Comparison of ENCODE assay signal across 15 cellular contexts in the genomic region with DNA sequence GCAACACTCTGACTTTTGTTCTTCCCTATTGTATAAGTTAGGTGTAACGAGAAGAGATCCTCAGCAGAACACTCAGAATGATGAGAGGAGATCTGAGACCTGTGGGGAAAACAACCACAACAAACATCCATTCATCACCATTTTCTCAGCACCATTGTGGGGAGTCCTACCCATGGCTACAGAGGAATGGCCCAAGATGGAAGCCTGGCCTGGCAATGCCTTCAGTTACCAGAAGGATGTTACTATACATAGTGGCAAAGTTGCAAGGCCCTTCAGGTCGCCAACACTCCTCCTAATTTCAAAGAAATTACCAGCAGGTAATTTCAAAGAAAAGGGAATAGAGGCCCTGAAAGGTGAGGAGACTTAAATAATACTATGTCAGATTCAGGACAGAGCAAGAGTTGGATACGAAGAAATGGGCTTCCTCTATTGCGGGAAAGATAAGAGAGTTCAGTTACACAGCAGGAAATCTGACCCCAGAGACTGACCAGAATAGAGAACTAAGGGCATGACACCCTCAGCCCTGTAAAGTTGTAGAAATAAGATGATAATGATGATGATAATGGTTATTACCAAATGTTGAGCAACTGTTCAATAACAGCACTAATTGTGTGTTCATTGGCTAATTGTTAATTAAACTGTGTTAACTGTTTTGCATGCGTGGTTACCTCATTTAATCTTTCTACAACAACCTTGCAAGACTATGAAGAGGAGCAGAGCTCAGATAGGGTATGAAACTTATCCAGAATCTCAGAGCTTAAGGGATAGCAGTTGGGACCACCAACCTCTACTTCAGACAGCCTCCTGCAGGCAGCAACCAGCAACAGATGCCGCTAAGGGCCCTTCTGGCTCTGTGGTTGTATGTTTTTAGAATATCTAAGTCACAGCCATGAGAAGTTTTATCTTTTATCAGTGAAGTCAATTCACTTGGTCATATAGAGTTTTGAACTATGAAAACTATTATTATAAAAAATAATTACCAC. TPM values are rescaled to one million over a fixed set of nuclear protein-coding genes. Genes with fewer than 3 reads are reported as not detected.
A peak's percentile ranks its signal among the peaks of the same experiment; 100 is the strongest.
DNase-seq lines count a peak whose midpoint lies in the region; ATAC-seq and TF ChIP-seq lines count a peak whose summit lies in the region.
"Had no signal": no experiment of that assay in that cellular context is flagged by ENCODE, and none has a peak within 500 bp of the region (broad histone marks: within the 10 kb centered on the region; RNA-seq: fewer than 3 reads in every experiment).

No MANE protein-coding gene starts in this region.

- no peak overlapping the region for H2AFZ ChIP-seq in OCI-LY3 (ENCODE audit: low read depth, low read length)

- no peaks in the 10 kb centered on the region for H3K79me2 ChIP-seq in OCI-LY3 (ENCODE audit: low read length)

- H3K9me3 ChIP-seq in OCI-LY3 (ENCODE audit: insufficient read depth, low read length) (no peaks in the 10 kb centered on the region), left lung (no peaks in the 10 kb centered on the region), BE2C (no peaks in the 10 kb centered on the region)

- H3K9ac ChIP-seq in OCI-LY3 (ENCODE audit: low read length) = no peak overlapping the region

- H4K20me1 ChIP-seq in OCI-LY3 (ENCODE audit: insufficient read depth, low read length) = no peaks in the 10 kb centered on the region

- ATAC-seq in esophagus mucosa (no peak), left lung (no peak)
- ATAC-seq: foreskin keratinocyte, HCT116, sciatic nerve had no signal

- H3K9me3 Mint-ChIP-seq in activated T-helper 2 cell treated with anti-CD3 and anti-CD28 coated beads, Interferon-gamma antibody, Interleukin-2, Interleukin-4, amounts not matched to agents 10 μg/mL and 5 μg/mL and 100 μg/mL, durations not matched to agents 14 hours and 24 hours and 36 hours = peaks cover 4% of the 10 kb centered on the region

- H3K4me3 ChIP-seq in OCI-LY3 (ENCODE audit: low read length) (no peak overlapping the region), left lung (no peak overlapping the region), BE2C (ENCODE audit: low read depth, low read length) (no peak overlapping the region)

- intact Hi-C loops in activated T-helper 2 cell treated with anti-CD3 and anti-CD28 coated beads, Interferon-gamma antibody, Interleukin-2, Interleukin-4, amounts not matched to agents 10 μg/mL and 5 μg/mL and 100 μg/mL, durations not matched to agents 14 hours and 24 hours and 36 hours (cut with micrococcal nuclease) = loop anchor here (1.0 to 10.0 kb wide), 3 partner anchors 11 to 862 kb away; a partner anchor contains a TSS
- intact Hi-C loops in left lung (cut with DNase I) = no loop called here

- peaks cover 53% of the 10 kb centered on the region for H3K4me1 Mint-ChIP-seq in activated T-helper 2 cell treated with anti-CD3 and anti-CD28 coated beads, Interferon-gamma antibody, Interleukin-2, Interleukin-4, amounts not matched to agents 10 μg/mL and 5 μg/mL and 100 μg/mL, durations not matched to agents 14 hours and 24 hours and 36 hours (ENCODE audit: low read depth)

- H3K4me2 ChIP-seq in OCI-LY3 (ENCODE audit: low read length) = no peak overlapping the region

- H3K27ac Mint-ChIP-seq in activated T-helper 2 cell treated with anti-CD3 and anti-CD28 coated beads, Interferon-gamma antibody, Interleukin-2, Interleukin-4, amounts not matched to agents 10 μg/mL and 5 μg/mL and 100 μg/mL, durations not matched to agents 14 hours and 24 hours and 36 hours = peak overlapping the region; percentile 15

- H3K27me3 ChIP-seq in OCI-LY3 (ENCODE audit: low read depth, low read length) = no peaks in the 10 kb centered on the region
- no peaks in the 10 kb centered on the region for H3K27me3 ChIP-seq in left lung
- no peaks in the 10 kb centered on the region for H3K27me3 ChIP-seq in BE2C

- TF ChIP-seq CTCF in OCI-LY3 (IDR thresholded peaks at IDR 0.05; ENCODE audit: low read depth, low read length) (peak; percentile 9; the same call in 1 of the 2 replicates), left lung (IDR thresholded peaks at IDR 0.05) (no peak), BE2C (IDR thresholded peaks at IDR 0.05; ENCODE audit: low read depth, low read length) (no peak)

- peak; percentile 57 to 65 for DNase-seq in AML-193 (lab: John Stamatoyannopoulos, UW)
- peak; percentile 55 for DNase-seq in GDM1 (lab: John Stamatoyannopoulos, UW)
- DNase-seq in activated T-helper 2 cell treated with anti-CD3 and anti-CD28 coated beads, Interferon-gamma antibody, Interleukin-2, Interleukin-4, amounts not matched to agents 10 μg/mL and 5 μg/mL and 100 μg/mL, durations not matched to agents 14 hours and 24 hours and 36 hours (ENCODE audit: low spot score) = no peak
- no peak for DNase-seq in activated effector memory CD4-positive, alpha-beta T cell treated with Interleukin-2 at 50 U/mL for 16 hours
- no peak for DNase-seq in left lung
- DNase-seq in BE2C = no peak
- DNase-seq: activated CD4-positive, CD25-positive, alpha-beta regulatory T cell treated with anti-CD3 and anti-CD28 coated beads, Interleukin-2, amount 50 U/mL, for 72 hours; foreskin keratinocyte; left cardiac atrium; midbrain had no signal

- H3K36me3 Mint-ChIP-seq in activated T-helper 2 cell treated with anti-CD3 and anti-CD28 coated beads, Interferon-gamma antibody, Interleukin-2, Interleukin-4, amounts not matched to agents 10 μg/mL and 5 μg/mL and 100 μg/mL, durations not matched to agents 14 hours and 24 hours and 36 hours (ENCODE audit: low read depth) = peaks cover 8% of the 10 kb centered on the region

- H3K27me3 Mint-ChIP-seq in activated T-helper 2 cell treated with anti-CD3 and anti-CD28 coated beads, Interferon-gamma antibody, Interleukin-2, Interleukin-4, amounts not matched to agents 10 μg/mL and 5 μg/mL and 100 μg/mL, durations not matched to agents 14 hours and 24 hours and 36 hours (ENCODE audit: low read depth) = peaks cover 1% of the 10 kb centered on the region

- peaks cover 32% of the 10 kb centered on the region for H3K4me1 ChIP-seq in OCI-LY3 (ENCODE audit: low read length)
- H3K4me1 ChIP-seq in left lung = peaks cover 3 to 44% of the 10 kb centered on the region in 2 donors
- H3K4me1 ChIP-seq in BE2C = no peaks in the 10 kb centered on the region
- H3K4me1 ChIP-seq: foreskin keratinocyte had no signal

- no peaks in the 10 kb centered on the region for H3K36me3 ChIP-seq in OCI-LY3 (replicated peaks; ENCODE audit: low read depth, low read length)
- no peaks in the 10 kb centered on the region for H3K36me3 ChIP-seq in left lung
- no peaks in the 10 kb centered on the region for H3K36me3 ChIP-seq in BE2C

- no peak overlapping the region for H3K4me3 Mint-ChIP-seq in activated T-helper 2 cell treated with anti-CD3 and anti-CD28 coated beads, Interferon-gamma antibody, Interleukin-2, Interleukin-4, amounts not matched to agents 10 μg/mL and 5 μg/mL and 100 μg/mL, durations not matched to agents 14 hours and 24 hours and 36 hours (ENCODE audit: low read depth)

- H3K27ac ChIP-seq in OCI-LY3 (ENCODE audit: low read length) (no peak overlapping the region), left lung (peak overlapping the region in 1 of 2 donors; percentile 82)
- H3K27ac ChIP-seq: foreskin keratinocyte, RWPE1 had no signal

RNA-seq across cellular contexts. Expression of a gene that starts 37.5 kb away (rescaled TPM):
- total RNA-seq in activated T-helper 2 cell treated with anti-CD3 and anti-CD28 coated beads, Interferon-gamma antibody, Interleukin-2, Interleukin-4, amounts not matched to agents 10 μg/mL and 5 μg/mL and 100 μg/mL, durations not matched to agents 14 hours and 24 hours and 36 hours = 3.3 and 3.6 TPM in 2 replicates
- total RNA-seq in esophagus mucosa (23.8 TPM), left lung (1 to 10 TPM; 3.9 to 8.5 TPM)
- not detected for polyA plus RNA-seq in BE2C (2012; ENCODE audit: insufficient read depth, insufficient read length, low read depth)
- total RNA-seq: foreskin keratinocyte had no signal

Comparison
In these comparisons a context has a peak if more than half of its experiments do, and no peak if none do; other contexts are left out.
1. DNase-seq: peak in AML-193 (2 of 2) and GDM1 (single experiment); none in activated T-helper 2 cell treated with anti-CD3 and anti-CD28 coated beads, Interferon-gamma antibody, Interleukin-2, Interleukin-4, amounts not matched to agents 10 μg/mL and 5 μg/mL and 100 μg/mL, durations not matched to agents 14 hours and 24 hours and 36 hours (single experiment), activated effector memory CD4-positive, alpha-beta T cell treated with Interleukin-2 at 50 U/mL for 16 hours (single experiment), left lung (0 of 2) and BE2C (single experiment).